ENCODE assay signal across 8 cellular contexts in genomic region chr12:57109207-57110160, GRCh38. TPM values are rescaled to one million over a fixed set of nuclear protein-coding genes. Genes with fewer than 3 reads are reported as not detected.
A peak's percentile ranks its signal among the peaks of the same experiment; 100 is the strongest.
DNase-seq lines count a peak whose midpoint lies in the region; ATAC-seq and TF ChIP-seq lines count a peak whose summit lies in the region.

No MANE protein-coding gene starts in this region.

- H3K4me2 ChIP-seq in mammary epithelial cell (ENCODE audit: insufficient read depth, low read depth, low read length), result peak overlapping the region; percentile 81

- no peaks in the 10 kb centered on the region for H3K27me3 ChIP-seq in heart right ventricle
- no peaks in the 10 kb centered on the region for H3K27me3 ChIP-seq in mammary epithelial cell (ENCODE audit: insufficient read depth, low read length)
- H3K27me3 ChIP-seq in vagina, result no peaks in the 10 kb centered on the region

- no peak for DNase-seq in heart right ventricle
- DNase-seq in left ventricle myocardium superior, result no peak
- DNase-seq in mammary epithelial cell, result no peak
- DNase-seq in mucosa of descending colon, result no peak
- peak in 1 of 2 donors; percentile 85 for DNase-seq in vagina (ENCODE audit: extremely low spot score in 2 of 2)
- DNase-seq in activated CD8-positive, alpha-beta memory T cell treated with anti-CD3 and anti-CD28 coated beads for 24 hours, result no peak
- DNase-seq in amygdala (lab: John Stamatoyannopoulos, UW), result no peak

- WGBS in heart right ventricle, 2 donors, result 65 to 72% methylated on average over 8 of the region's 8 CpGs
- WGBS in mammary epithelial cell (ENCODE audit: low coverage, missing lambda C conversion rate), result 68% methylated on average over 6 of the region's 8 CpGs

- in situ Hi-C loops in mammary epithelial cell (cut with MboI; ENCODE audit: low sequenced_read_pairs in 2 of 2), result loop anchor here (5.0 kb wide), 2 partner anchors 42 to 68 kb away; no protein-coding TSS in a partner anchor

- no TSS peak for BruUV-seq in mammary epithelial cell (replicated peaks; lab: Mats Ljungman, UMichigan)

- CTCF ChIA-PET in mammary epithelial cell (lab: Charles Lee; ENCODE audit: low non-redundant PET), result no interaction called here

- H2AFZ ChIP-seq in mammary epithelial cell (ENCODE audit: low read depth, low read length), result peak overlapping the region; percentile 65

- TF ChIP-seq CTCF in heart right ventricle (IDR thresholded peaks at IDR 0.05), result no peak
- no peak for TF ChIP-seq CTCF in mammary epithelial cell (conservative IDR thresholded peaks at IDR 0.05 in 1 of 2, IDR thresholded peaks at IDR 0.05 in 1 of 2; ENCODE audit: extremely low read depth in 1 of 2, insufficient read depth in 1 of 2, low read depth in 1 of 2, low read length in 2 of 2)
- TF ChIP-seq CTCF in mucosa of descending colon (IDR thresholded peaks at IDR 0.05), result no peak
- TF ChIP-seq CTCF in vagina (IDR thresholded peaks at IDR 0.05), result no peak

- dilution Hi-C loops in mammary epithelial cell (cut with HindIII; ENCODE audit: low sequenced_read_pairs), result no loop called here

- ATAC-seq in heart right ventricle, result no peak
- no peak for ATAC-seq in left ventricle myocardium superior
- ATAC-seq in mucosa of descending colon, result no peak
- no peak for ATAC-seq in GM18511 (IDR thresholded peaks at IDR 0.05; ENCODE audit: unreplicated experiment)

- H3K36me3 ChIP-seq in heart right ventricle, result peaks cover 0 to 49% (median 19%) of the 10 kb centered on the region in 9 donors
- H3K36me3 ChIP-seq in mammary epithelial cell (ENCODE audit: insufficient read depth, low read length), result peaks cover 10% of the 10 kb centered on the region
- H3K36me3 ChIP-seq in mucosa of descending colon (ENCODE audit: low read depth), result no peaks in the 10 kb centered on the region
- H3K36me3 ChIP-seq in vagina, result peaks cover 2 to 38% of the 10 kb centered on the region in 2 donors

- peaks cover 50% of the 10 kb centered on the region for H3K79me2 ChIP-seq in mammary epithelial cell (ENCODE audit: insufficient read depth, low read length)

- TF ChIP-seq POLR2A in vagina (IDR thresholded peaks at IDR 0.05), result no peak

- no peaks in the 10 kb centered on the region for H3K9me3 ChIP-seq in heart right ventricle
- H3K9me3 ChIP-seq in mammary epithelial cell (replicated peaks; ENCODE audit: insufficient read depth, low read length), result no peaks in the 10 kb centered on the region
- H3K9me3 ChIP-seq in mucosa of descending colon, result no peaks in the 10 kb centered on the region
- H3K9me3 ChIP-seq in vagina, result no peaks in the 10 kb centered on the region

- no peaks in the 10 kb centered on the region for H4K20me1 ChIP-seq in mammary epithelial cell (ENCODE audit: insufficient read depth, low read length)

- H3K9ac ChIP-seq in mammary epithelial cell (ENCODE audit: insufficient read depth, low read length), result peak overlapping the region; percentile 91

- H3K4me1 ChIP-seq in heart right ventricle (peaks cover 0 to 47% (median 31%) of the 10 kb centered on the region in 9 donors), mammary epithelial cell (ENCODE audit: insufficient read depth, low read length) (peaks cover 31% of the 10 kb centered on the region), mucosa of descending colon (ENCODE audit: low read depth) (peaks cover 14% of the 10 kb centered on the region), vagina (peaks cover 41% of the 10 kb centered on the region)

- H3K27ac ChIP-seq in heart right ventricle (peak overlapping the region in 9 of 10 donors; percentile 96 to 99 (median 98)), mammary epithelial cell (ENCODE audit: insufficient read depth, low read depth, low read length) (peak overlapping the region; percentile 95), vagina (peak overlapping the region; percentile 100)

- H3K4me3 ChIP-seq in heart right ventricle (peak overlapping the region in 9 of 10 donors; percentile 63 to 84 (median 78)), mammary epithelial cell (replicated peaks in 1 of 3; ENCODE audit: insufficient read depth in 1 of 3, low read depth in 2 of 3, low read length in 3 of 3) (peak overlapping the region; percentile 62 to 68 (median 67)), mucosa of descending colon (peak overlapping the region; percentile 48), vagina (peak overlapping the region; percentile 61 to 90)

- intact Hi-C loops in heart right ventricle (cut with DNase I), result loop anchor here in 8 of 10 donors (1.0 to 10.0 kb wide), 10 partner anchors 17 to 352 kb away; partner anchors contain the start of genes ZBTB39 (in 4 of the 8), HSD17B6 (in 1 of the 8), NAB2 (in 1 of the 8) and TAC3 (in 1 of the 8)
- intact Hi-C loops in left ventricle myocardium superior (cut with micrococcal nuclease), result no loop called here
- intact Hi-C loops in mammary epithelial cell (cut with micrococcal nuclease), result loop anchor here (2.0 to 5.0 kb wide), 2 partner anchors 133 to 353 kb away; no protein-coding TSS in a partner anchor
- intact Hi-C loops in mucosa of descending colon (cut with DNase I, micrococcal nuclease), result loop anchor here (5.0 to 10.0 kb wide), 2 partner anchors 42 to 45 kb away; no protein-coding TSS in a partner anchor
- intact Hi-C loops in vagina (cut with DNase I), result no loop called here

RNA-seq across cellular contexts. Expression of gene STAT6, which starts 1.7 kb away (rescaled TPM):
- 10 to 100 TPM; 23.3 to 72.3 (median 38.0) TPM for total RNA-seq in heart right ventricle
- 10 to 100 TPM; 36.0 to 77.8 TPM for polyA plus RNA-seq in heart right ventricle
- 46.1 TPM for total RNA-seq in left ventricle myocardium superior
- total RNA-seq in mammary epithelial cell, result 100 to 1,000 TPM in 1 of 2 donors, 10 to 100 TPM in 1; 65.3 to 150 TPM
- 170 TPM for polyA plus RNA-seq in mammary epithelial cell
- polyA minus RNA-seq in mammary epithelial cell, result 136 TPM
- total RNA-seq in mucosa of descending colon, result 100 to 1,000 TPM; 219 to 286 (median 281) TPM
- total RNA-seq in vagina, result 146 TPM

RNA-seq across cellular contexts. Expression of gene LRP1, which starts 18.8 kb away (rescaled TPM):
- total RNA-seq in heart right ventricle, result 100 to 1,000 TPM in 4 of 10 donors, 10 to 100 TPM in 6; 46.3 to 259 (median 82.7) TPM
- 10 to 100 TPM; 46.6 to 46.7 TPM for polyA plus RNA-seq in heart right ventricle
- total RNA-seq in left ventricle myocardium superior, result 108 TPM
- 10 to 100 TPM; 33.2 to 57.0 TPM for total RNA-seq in mammary epithelial cell
- polyA plus RNA-seq in mammary epithelial cell, result 11.3 TPM
- 75.1 TPM for polyA minus RNA-seq in mammary epithelial cell
- 100 to 1,000 TPM; 128 to 223 (median 148) TPM for total RNA-seq in mucosa of descending colon
- total RNA-seq in vagina, result 477 TPM

RNA-seq across cellular contexts. Expression of gene NAB2, which starts 20.6 kb away (rescaled TPM):
- total RNA-seq in heart right ventricle, result 10 to 100 TPM in 9 of 10 donors, 1 to 10 TPM in 1; 9.5 to 16.2 (median 12.0) TPM
- 10 to 100 TPM; 15.0 to 20.2 TPM for polyA plus RNA-seq in heart right ventricle
- total RNA-seq in left ventricle myocardium superior, result 10.9 TPM
- 10 to 100 TPM; 33.8 to 35.3 TPM for total RNA-seq in mammary epithelial cell
- 28.4 TPM for polyA plus RNA-seq in mammary epithelial cell
- polyA minus RNA-seq in mammary epithelial cell, result 66.6 TPM
- total RNA-seq in mucosa of descending colon, result 10 to 100 TPM in 1 of 3 donors, 1 to 10 TPM in 2; 2.6 to 29.3 (median 3.9) TPM
- total RNA-seq in vagina, result 34.4 TPM

RNA-seq across cellular contexts. Expression of gene NEMP1, which starts 30.9 kb away (rescaled TPM):
- 1 to 10 TPM; 2.4 to 6.3 (median 3.9) TPM for total RNA-seq in heart right ventricle
- polyA plus RNA-seq in heart right ventricle, result 1 to 10 TPM; 1.1 to 2.9 TPM
- total RNA-seq in left ventricle myocardium superior, result 3.7 TPM
- total RNA-seq in mammary epithelial cell, result 10 to 100 TPM in 1 of 2 donors, 1 to 10 TPM in 1; 7.3 to 31.0 TPM
- polyA plus RNA-seq in mammary epithelial cell, result 11.4 TPM
- 22.2 TPM for polyA minus RNA-seq in mammary epithelial cell
- total RNA-seq in mucosa of descending colon, result 10 to 100 TPM in 2 of 3 donors, 1 to 10 TPM in 1; 6.3 to 16.9 (median 10.2) TPM
- total RNA-seq in vagina, result 7.1 TPM

RNA-seq across cellular contexts. Expression of gene LRP1-AS, which starts 37.9 kb away (rescaled TPM):
- total RNA-seq in heart right ventricle, result not detected
- polyA plus RNA-seq in heart right ventricle, result not detected
- total RNA-seq in left ventricle myocardium superior, result not detected
- not detected for total RNA-seq in mammary epithelial cell
- not detected for polyA plus RNA-seq in mammary epithelial cell
- not detected for polyA minus RNA-seq in mammary epithelial cell
- not detected for total RNA-seq in mucosa of descending colon
- total RNA-seq in vagina, result not detected

Comparison
In these comparisons a context has a peak if more than half of its experiments do, and no peak if none do; other contexts are left out.
1. intact Hi-C loops: an anchor here in heart right ventricle (1.0 to 10.0 kb wide), mammary epithelial cell (2.0 to 5.0 kb wide) and mucosa of descending colon (5.0 to 10.0 kb wide); none called in left ventricle myocardium superior and vagina.